In the genomic region with DNA sequence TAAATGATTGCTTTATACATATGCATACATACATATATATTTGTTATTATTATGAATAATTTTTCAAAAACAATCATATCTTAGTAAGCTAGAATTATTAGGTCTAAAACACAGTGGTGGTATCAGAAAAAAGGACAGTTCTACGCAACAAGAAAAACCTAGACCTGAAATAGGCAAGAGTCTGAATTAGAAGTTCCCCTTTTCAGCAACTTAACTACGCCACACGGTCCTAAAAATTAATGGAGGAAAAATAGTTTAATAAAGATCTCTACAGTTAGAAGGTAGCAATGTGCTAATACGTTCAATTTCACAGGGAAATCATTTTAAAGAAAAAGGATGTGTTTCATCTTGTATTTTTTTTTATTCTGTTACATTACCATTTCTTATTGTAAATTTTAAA, we compare ENCODE assay signal across 34 cellular contexts.
"Had no signal": no experiment of that assay in that cellular context is flagged by ENCODE, and none has a peak within 500 bp of the region (broad histone marks: within the 10 kb centered on the region; RNA-seq: fewer than 3 reads in every experiment).

No MANE protein-coding gene starts in this region.

- H3K4me1 ChIP-seq: ascending aorta, neural progenitor cell, parathyroid adenoma, psoas muscle, testis, transverse colon had no signal

- H3K9me3 Mint-ChIP-seq: effector memory CD8-positive, alpha-beta T cell had no signal

- H3K4me3 ChIP-seq: ascending aorta, cardiac muscle cell, coronary artery, gastrocnemius medialis, hepatocyte, neural progenitor cell, psoas muscle, smooth muscle cell, testis, transverse colon had no signal

- H3K27ac Mint-ChIP-seq: activated CD4-positive, alpha-beta memory T cell treated with anti-CD3 and anti-CD28 coated beads for 36 hours; activated CD4-positive, alpha-beta T cell treated with anti-CD3 and anti-CD28 coated beads, Interleukin-2, amount 10 ng/mL, durations not matched to agents 24 days and 14 days; activated naive CD4-positive, alpha-beta T cell treated with anti-CD3 and anti-CD28 coated beads, Interleukin-2, amount 10 ng/mL, durations not matched to agents 7 days and 5 days; activated naive CD8-positive, alpha-beta T cell treated with anti-CD3 and anti-CD28 coated beads, Interleukin-2, amount 10 ng/mL, durations not matched to agents 7 days and 5 days; activated T-helper 1 cell treated with anti-CD3 and anti-CD28 coated beads, Interleukin-12 subunit alpha, Interleukin-12 subunit beta, Interleukin-2, Interleukin-4 antibody, amounts not matched to agents 30 ng/mL and 10 ng/mL and 1 ng/mL, durations not matched to agents 14 hours and 24 hours and 36 hours; brain; mesothelial cell of epicardium; naive thymus-derived CD4-positive, alpha-beta T cell; neural progenitor cell had no signal

- ATAC-seq: effector memory CD8-positive, alpha-beta T cell; gastrocnemius medialis; left colon; naive thymus-derived CD4-positive, alpha-beta T cell; psoas muscle had no signal

- H3K36me3 ChIP-seq: ascending aorta, cardiac muscle cell, gastrocnemius medialis, neural progenitor cell, transverse colon had no signal

- H3K4me2 ChIP-seq: hepatocyte, neural progenitor cell, smooth muscle cell had no signal

- H3K27me3 ChIP-seq: ascending aorta, cardiac muscle cell, gastrocnemius medialis, hepatocyte, neural progenitor cell, testis, transverse colon had no signal

- H3K79me2 ChIP-seq: hepatocyte, parathyroid adenoma had no signal

- H3K9me3 ChIP-seq: testis had no signal

- H3K4me1 Mint-ChIP-seq: brain, mesothelial cell of epicardium, neural progenitor cell had no signal

- H3K27ac ChIP-seq: ascending aorta, cardiac muscle cell, coronary artery, gastrocnemius medialis, hepatocyte, neural progenitor cell, parathyroid adenoma, psoas muscle, testis, transverse colon, VCaP had no signal

- H3K4me3 Mint-ChIP-seq: activated CD4-positive, alpha-beta memory T cell treated with anti-CD3 and anti-CD28 coated beads for 36 hours; activated CD4-positive, alpha-beta T cell treated with anti-CD3 and anti-CD28 coated beads, Interleukin-2, amount 10 ng/mL, durations not matched to agents 24 days and 14 days; activated naive CD4-positive, alpha-beta T cell treated with anti-CD3 and anti-CD28 coated beads, Interleukin-2, amount 10 ng/mL, durations not matched to agents 7 days and 5 days; activated naive CD8-positive, alpha-beta T cell treated with anti-CD3 and anti-CD28 coated beads, Interleukin-2, amount 10 ng/mL, durations not matched to agents 7 days and 5 days; activated T-helper 1 cell treated with anti-CD3 and anti-CD28 coated beads, Interleukin-12 subunit alpha, Interleukin-12 subunit beta, Interleukin-2, Interleukin-4 antibody, amounts not matched to agents 30 ng/mL and 10 ng/mL and 1 ng/mL, durations not matched to agents 14 hours and 24 hours and 36 hours; brain; effector memory CD8-positive, alpha-beta T cell; mesothelial cell of epicardium; naive thymus-derived CD4-positive, alpha-beta T cell; neural progenitor cell had no signal

- H3K27me3 Mint-ChIP-seq: activated CD4-positive, alpha-beta memory T cell treated with anti-CD3 and anti-CD28 coated beads for 36 hours; activated CD4-positive, alpha-beta T cell treated with anti-CD3 and anti-CD28 coated beads, Interleukin-2, amount 10 ng/mL, durations not matched to agents 24 days and 14 days; activated naive CD4-positive, alpha-beta T cell treated with anti-CD3 and anti-CD28 coated beads, Interleukin-2, amount 10 ng/mL, durations not matched to agents 7 days and 5 days; activated naive CD8-positive, alpha-beta T cell treated with anti-CD3 and anti-CD28 coated beads, Interleukin-2, amount 10 ng/mL, durations not matched to agents 7 days and 5 days; brain; effector memory CD8-positive, alpha-beta T cell; naive thymus-derived CD4-positive, alpha-beta T cell had no signal

- DNase-seq: activated CD4-positive, alpha-beta memory T cell treated with anti-CD3 and anti-CD28 coated beads for 36 hours; activated CD4-positive, alpha-beta T cell treated with anti-CD3 and anti-CD28 coated beads, Interleukin-2, amount 10 ng/mL, durations not matched to agents 24 days and 14 days; activated CD4-positive, CD25-positive, alpha-beta regulatory T cell treated with anti-CD3 and anti-CD28 coated beads, Interleukin-2, amount 50 U/mL, for 72 hours; activated CD8-positive, alpha-beta memory T cell treated with anti-CD3 and anti-CD28 coated beads, Interleukin-2, amount 50 U/mL, for 4 hours; activated effector memory CD4-positive, alpha-beta T cell treated with anti-CD3 and anti-CD28 coated beads, Interleukin-2, amount 50 U/mL, for 16 hours; activated naive CD4-positive, alpha-beta T cell treated with anti-CD3 and anti-CD28 coated beads, Interleukin-2, amount 10 ng/mL, durations not matched to agents 7 days and 5 days; activated naive CD8-positive, alpha-beta T cell treated with anti-CD3 and anti-CD28 coated beads, Interleukin-2, amount 10 ng/mL, durations not matched to agents 7 days and 5 days; activated T-cell treated with anti-CD3 and anti-CD28 coated beads, Interleukin-2, amount 50 U/mL, for 1 hour; cerebellar nuclear complex; effector memory CD8-positive, alpha-beta T cell; erythroblast; gastrocnemius medialis; left colon; mammary epithelial cell; naive thymus-derived CD4-positive, alpha-beta T cell; occipital lobe; psoas muscle; stimulated activated CD4-positive, alpha-beta T cell treated with anti-CD3 and anti-CD28 coated beads, Interleukin-15, amount 100 ng/mL, for 24 hours; stimulated activated CD4-positive, alpha-beta T cell treated with anti-CD3 and anti-CD28 coated beads, Interleukin-2, amount 100 ng/mL, for 24 hours; stimulated activated naive CD4-positive, alpha-beta T cell treated with Interleukin-2 at 50 U/mL for 16 hours; T-helper 9 cell; testis; transverse colon had no signal
